ENCODE assay signal across 20 cellular contexts in genomic region chr12:48031135-48031960, GRCh38. TPM values are rescaled to one million over a fixed set of nuclear protein-coding genes. Genes with fewer than 3 reads are reported as not detected.
DNase-seq lines count a peak whose midpoint lies in the region; ATAC-seq, FAIRE-seq and TF ChIP-seq lines count a peak whose summit lies in the region.
"Had no signal": no experiment of that assay in that cellular context is flagged by ENCODE, and none has a peak within 500 bp of the region (broad histone marks: within the 10 kb centered on the region; RNA-seq: fewer than 3 reads in every experiment).

No MANE protein-coding gene starts in this region.

- H2AK5ac ChIP-seq in trophoblast cell (ENCODE audit: low read length), result no peak overlapping the region

- H3K27me3 ChIP-seq in mammary epithelial cell (ENCODE audit: insufficient read depth, low read length) (no peaks in the 10 kb centered on the region), K562 (ENCODE audit: control insufficient read depth in 2 of 2, insufficient read depth in 2 of 2, low read length in 2 of 2) (no peaks in the 10 kb centered on the region), trophoblast cell (ENCODE audit: insufficient read depth, low read length) (no peaks in the 10 kb centered on the region)
- no peaks in the 10 kb centered on the region for H3K27me3 ChIP-seq in CD8-positive, alpha-beta memory T cell (ENCODE audit: insufficient read depth, low read length, poor library complexity, severe bottlenecking)
- H3K27me3 ChIP-seq: BLaER1 treated with 17β-estradiol and CSF1 and Interleukin-3, amounts not matched to agents 10 nM and 100 nM had no signal

- H3K4me1 ChIP-seq in mammary epithelial cell (ENCODE audit: insufficient read depth, low read length) (peaks cover 21% of the 10 kb centered on the region), K562 (replicated peaks in 1 of 2; ENCODE audit: control insufficient read depth in 2 of 2, insufficient read depth in 2 of 2, low read length in 2 of 2) (peaks cover 8 to 17% of the 10 kb centered on the region in 2 experiments), trophoblast cell (ENCODE audit: control insufficient read depth in 1 of 2, insufficient read depth in 2 of 2, low read length in 2 of 2) (peaks cover 37 to 51% of the 10 kb centered on the region in 2 experiments)
- H3K4me1 ChIP-seq in CD8-positive, alpha-beta memory T cell (ENCODE audit: insufficient read depth, low read length), result no peaks in the 10 kb centered on the region

- H3K9ac ChIP-seq in mammary epithelial cell (ENCODE audit: insufficient read depth, low read length) (no peak overlapping the region), K562 (ENCODE audit: insufficient read depth in 1 of 2, low read depth in 2 of 2, low read length in 2 of 2) (no peak overlapping the region), trophoblast cell (ENCODE audit: low read length) (no peak overlapping the region)
- H3K9ac ChIP-seq: BLaER1 treated with 17β-estradiol and CSF1 and Interleukin-3, amounts not matched to agents 10 nM and 100 nM had no signal

- no peaks in the 10 kb centered on the region for H3K27me3 Mint-ChIP-seq in MCF 10A (ENCODE audit: insufficient read depth, unreplicated experiment)
- peaks cover 0 to 4% of the 10 kb centered on the region in 2 donors for H3K27me3 Mint-ChIP-seq in CD8-positive, alpha-beta memory T cell

- H3K36me3 ChIP-seq in mammary epithelial cell (ENCODE audit: insufficient read depth, low read length), result no peaks in the 10 kb centered on the region
- H3K36me3 ChIP-seq in K562 (ENCODE audit: control insufficient read depth, insufficient read depth, low read length), result no peaks in the 10 kb centered on the region
- H3K36me3 ChIP-seq in trophoblast cell (ENCODE audit: control insufficient read depth in 1 of 2, insufficient read depth in 2 of 2, low read length in 2 of 2), result no peaks in the 10 kb centered on the region
- no peaks in the 10 kb centered on the region for H3K36me3 ChIP-seq in CD8-positive, alpha-beta memory T cell (ENCODE audit: insufficient read depth, low read length)
- H3K36me3 ChIP-seq: BLaER1 treated with 17β-estradiol and CSF1 and Interleukin-3, amounts not matched to agents 10 nM and 100 nM had no signal

- peaks cover 36% of the 10 kb centered on the region for H3K79me1 ChIP-seq in trophoblast cell (ENCODE audit: low read length)

- H3K4me1 Mint-ChIP-seq in MCF 10A (ENCODE audit: insufficient read depth, unreplicated experiment), result no peaks in the 10 kb centered on the region
- H3K4me1 Mint-ChIP-seq in CD8-positive, alpha-beta memory T cell, result no peaks in the 10 kb centered on the region

- no peak overlapping the region for H3K27ac Mint-ChIP-seq in MCF 10A (ENCODE audit: low read depth, unreplicated experiment)
- no peak overlapping the region for H3K27ac Mint-ChIP-seq in CD8-positive, alpha-beta memory T cell

- H2BK5ac ChIP-seq in trophoblast cell (ENCODE audit: low read depth, low read length, poor library complexity), result peak overlapping the region; percentile 6

- H3K27ac ChIP-seq in mammary epithelial cell (ENCODE audit: insufficient read depth, low read depth, low read length), result no peak overlapping the region
- H3K27ac ChIP-seq in K562 (ENCODE audit: extremely low read depth, low read depth, low read length), result no peak overlapping the region
- H3K27ac ChIP-seq in trophoblast cell (ENCODE audit: low read depth, low read length), result peak overlapping the region; percentile 7
- H3K27ac ChIP-seq in CD8-positive, alpha-beta memory T cell (ENCODE audit: low read depth, low read length), result no peak overlapping the region
- H3K27ac ChIP-seq: BLaER1 treated with 17β-estradiol and CSF1 and Interleukin-3, amounts not matched to agents 10 nM and 100 nM had no signal

- intact Hi-C loops in mammary epithelial cell (cut with micrococcal nuclease), result no loop called here
- intact Hi-C loops in MCF 10A (cut with micrococcal nuclease), result no loop called here
- intact Hi-C loops in K562 (cut with micrococcal nuclease), result no loop called here

- WGBS in mammary epithelial cell (ENCODE audit: low coverage, missing lambda C conversion rate), result 23% methylated on average over 12 of the region's 12 CpGs
- WGBS in K562 (ENCODE audit: insufficient coverage, low coverage, missing lambda C conversion rate), result 45% methylated on average over 12 of the region's 12 CpGs
- no CpG with 5 or more reads among the region's 12 CpGs for WGBS in trophoblast cell (ENCODE audit: extremely low coverage, insufficient coverage, insufficient read length)

- CTCF ChIA-PET in mammary epithelial cell (lab: Charles Lee; ENCODE audit: low non-redundant PET), result no interaction called here
- CTCF ChIA-PET in MCF 10A (lab: Yijun Ruan, JAX), result interaction anchor here (0.6 kb wide), 1 partner anchor 26 kb away, joined by 3 read pairs; no protein-coding TSS in a partner anchor
- CTCF ChIA-PET in K562 (lab: Yijun Ruan, JAX; ENCODE audit: low intra/inter-chr PET ratio), result no interaction called here
- CTCF ChIA-PET in CD8-positive, alpha-beta memory T cell (lab: Charles Lee), result no interaction called here

- TF ChIP-seq CTCF in mammary epithelial cell (conservative IDR thresholded peaks at IDR 0.05 in 1 of 2, IDR thresholded peaks at IDR 0.05 in 1 of 2; ENCODE audit: extremely low read depth in 1 of 2, insufficient read depth in 1 of 2, low read depth in 1 of 2, low read length in 2 of 2) (peak in 1 of 2 donors; percentile 20), MCF 10A (IDR thresholded peaks at IDR 0.05; ENCODE audit: unreplicated experiment) (no peak), K562 (IDR thresholded peaks at IDR 0.05 in 2 of 3, conservative IDR thresholded peaks at IDR 0.05 in 1 of 3; ENCODE audit: insufficient read depth in 2 of 3, low read depth in 1 of 3, low read length in 3 of 3) (0 out of 6 replicates have a peak, but pooled peaks of 1 of the 3 experiments have one; percentile 18)

- no peak overlapping the region for H4K91ac ChIP-seq in trophoblast cell (ENCODE audit: low read depth, low read length)

- H3K9me1 ChIP-seq in K562 (ENCODE audit: control insufficient read depth, insufficient read depth, low read length), result no peaks in the 10 kb centered on the region

- no peaks in the 10 kb centered on the region for H3K9me3 ChIP-seq in mammary epithelial cell (replicated peaks; ENCODE audit: insufficient read depth, low read length)
- H3K9me3 ChIP-seq in K562 (replicated peaks; ENCODE audit: control insufficient read depth, insufficient read depth, low read depth, low read length), result no peaks in the 10 kb centered on the region
- no peaks in the 10 kb centered on the region for H3K9me3 ChIP-seq in trophoblast cell (ENCODE audit: insufficient read depth, low read depth, low read length)
- no peaks in the 10 kb centered on the region for H3K9me3 ChIP-seq in CD8-positive, alpha-beta memory T cell (ENCODE audit: low read length)
- H3K9me3 ChIP-seq: BLaER1 treated with 17β-estradiol and CSF1 and Interleukin-3, amounts not matched to agents 10 nM and 100 nM had no signal

- no peaks in the 10 kb centered on the region for H3K79me2 ChIP-seq in mammary epithelial cell (ENCODE audit: insufficient read depth, low read length)
- no peaks in the 10 kb centered on the region for H3K79me2 ChIP-seq in K562 (ENCODE audit: control insufficient read depth, insufficient read depth, low read length)
- H3K79me2 ChIP-seq in trophoblast cell (ENCODE audit: control insufficient read depth, insufficient read depth, low read length, poor library complexity), result peaks cover 4% of the 10 kb centered on the region

- H2AFZ ChIP-seq in mammary epithelial cell (ENCODE audit: low read depth, low read length) (peak overlapping the region; percentile 51), K562 (ENCODE audit: low read depth, low read length) (no peak overlapping the region), trophoblast cell (ENCODE audit: insufficient read depth, low read length, poor library complexity) (no peak overlapping the region)

- no peak overlapping the region for H3K23ac ChIP-seq in trophoblast cell (ENCODE audit: low read length)

- DNase-seq in mammary epithelial cell (peak; percentile 61), MCF 10A (ENCODE audit: unreplicated experiment) (no peak), K562 (ENCODE audit: extremely low read depth in 1 of 4, low spot score in 3 of 4) (no peak), iPS DF 19.7 (ENCODE audit: low read depth, low spot score) (peak; percentile 28), trophoblast cell (no peak), cortex of kidney (lab: John Stamatoyannopoulos, UW) (no peak)
- no peak for DNase-seq in CD8-positive, alpha-beta memory T cell
- DNase-seq: 8988T, COR-L47, DMS153, EL, Karpas-422, NCI-H1417, NCI-H2081, NCI-H2227 treated with DMSO at 0.1 percent for 48 hours, NCI-H526 treated with DMSO at 0.1 percent for 48 hours, Right ventricle myocardium superior had no signal

- FAIRE-seq in K562 (lab: Jason Lieb, UNC), result no peak

- H3K14ac ChIP-seq in trophoblast cell (ENCODE audit: low read length), result no peak overlapping the region

- H3K4me3 Mint-ChIP-seq in MCF 10A (ENCODE audit: unreplicated experiment), result no peak overlapping the region
- no peak overlapping the region for H3K4me3 Mint-ChIP-seq in CD8-positive, alpha-beta memory T cell

- H3K4me2 ChIP-seq in mammary epithelial cell (ENCODE audit: insufficient read depth, low read depth, low read length) (peak overlapping the region; percentile 13), K562 (ENCODE audit: insufficient read depth, low read length) (no peak overlapping the region), trophoblast cell (ENCODE audit: low read length) (no peak overlapping the region)

- peak overlapping the region; percentile 42 for H2BK12ac ChIP-seq in trophoblast cell (ENCODE audit: low read length)

- ATAC-seq in K562 (peak; percentile 54), GM18858 (IDR thresholded peaks at IDR 0.05; ENCODE audit: unreplicated experiment) (no peak)
- ATAC-seq: HCT116 had no signal

- BruUV-seq in mammary epithelial cell (replicated peaks; lab: Mats Ljungman, UMichigan) (no TSS peak), MCF 10A (replicated peaks; lab: Mats Ljungman, UMichigan) (no TSS peak), K562 (replicated peaks; lab: Mats Ljungman, UMichigan) (no TSS peak)

- H3K36me3 Mint-ChIP-seq in MCF 10A (ENCODE audit: insufficient read depth, unreplicated experiment), result no peaks in the 10 kb centered on the region
- no peaks in the 10 kb centered on the region for H3K36me3 Mint-ChIP-seq in CD8-positive, alpha-beta memory T cell

- no peaks in the 10 kb centered on the region for H3K9me3 Mint-ChIP-seq in MCF 10A (ENCODE audit: unreplicated experiment)
- no peaks in the 10 kb centered on the region for H3K9me3 Mint-ChIP-seq in CD8-positive, alpha-beta memory T cell

- no peak for TF ChIP-seq RAD21 in K562 (CRISPR knock-in tag; conservative IDR thresholded peaks at IDR 0.05 in 1 of 2, IDR thresholded peaks at IDR 0.05 in 1 of 2)

- in situ Hi-C loops in mammary epithelial cell (cut with MboI; ENCODE audit: low sequenced_read_pairs in 2 of 2), result no loop called here
- in situ Hi-C loops in K562 (cut with MboI), result no loop called here

- H4K12ac ChIP-seq in trophoblast cell (ENCODE audit: low read depth, low read length), result no peak overlapping the region

- no peak overlapping the region for H3K18ac ChIP-seq in trophoblast cell (ENCODE audit: low read length)

- POLR2A ChIA-PET in MCF 10A (lab: Yijun Ruan, JAX), result no interaction called here
- POLR2A ChIA-PET in K562 (lab: Yijun Ruan, JAX), result no interaction called here
- POLR2A ChIA-PET in CD8-positive, alpha-beta memory T cell (lab: Charles Lee), result no interaction called here

- dilution Hi-C loops in mammary epithelial cell (cut with HindIII; ENCODE audit: low sequenced_read_pairs), result loop anchor here (5.0 kb wide), 1 partner anchor 44 kb away; no protein-coding TSS in a partner anchor

- no peak overlapping the region for H2BK120ac ChIP-seq in trophoblast cell (ENCODE audit: insufficient read depth, low read length, poor library complexity)

- no peak overlapping the region for H3K4ac ChIP-seq in trophoblast cell (ENCODE audit: low read depth, low read length)

- no peak for TF ChIP-seq EP300 in K562 (IDR thresholded peaks at IDR 0.05; ENCODE audit: low read length)

- no peak overlapping the region for H3K4me3 ChIP-seq in mammary epithelial cell (replicated peaks in 1 of 3; ENCODE audit: insufficient read depth in 1 of 3, low read depth in 2 of 3, low read length in 3 of 3)
- no peak overlapping the region for H3K4me3 ChIP-seq in K562
- no peak overlapping the region for H3K4me3 ChIP-seq in trophoblast cell (ENCODE audit: low read depth, low read length)
- H3K4me3 ChIP-seq in CD8-positive, alpha-beta memory T cell (ENCODE audit: low read length), result no peak overlapping the region
- H3K4me3 ChIP-seq: BLaER1 treated with 17β-estradiol and CSF1 and Interleukin-3, amounts not matched to agents 10 nM and 100 nM had no signal

- H4K20me1 ChIP-seq in mammary epithelial cell (ENCODE audit: insufficient read depth, low read length), result no peaks in the 10 kb centered on the region
- H4K20me1 ChIP-seq in K562 (replicated peaks; ENCODE audit: control insufficient read depth, insufficient read depth, low read length), result no peaks in the 10 kb centered on the region
- H4K20me1 ChIP-seq: BLaER1 treated with 17β-estradiol and CSF1 and Interleukin-3, amounts not matched to agents 10 nM and 100 nM had no signal

- no peak overlapping the region for H4K8ac ChIP-seq in trophoblast cell (ENCODE audit: low read depth, low read length)

- no peak for TF ChIP-seq POLR2A in K562 (conservative IDR thresholded peaks at IDR 0.05)

RNA-seq across cellular contexts. Expression of gene COL2A1, which starts 27.1 kb away (rescaled TPM):
- total RNA-seq in mammary epithelial cell (1 to 10 TPM in 1 of 2 donors, under 1 TPM in 1; 0.61 to 7.7 TPM), MCF 10A (2022) (0.12 TPM in 1 of 2 replicates, not detected in the other), K562 (2014; rRNA removed) (not detected in 2 replicates), K562 (2014; rRNA removed; fragmentation: Illumina TruSeq; extraction: Trizol) (not detected in 2 replicates), K562 (2015; rRNA removed; fragmentation: Illumina TruSeq; extraction: Trizol) (not detected in 2 replicates), K562 (2021) (not detected in 2 replicates)
- polyA plus RNA-seq in mammary epithelial cell (0.78 TPM), K562 (2011; rRNA removed) (0.01 TPM in 1 of 2 replicates, not detected in the other), K562 (2014; fragmentation: Illumina TruSeq; extraction: Trizol) (not detected in 2 replicates), K562 (2014; fragmentation: Nextera tagmentation; extraction: Ambion mirVana) (not detected), K562 (2014; rRNA removed) (0.46 TPM in 1 of 2 replicates, not detected in the other)
- not detected for polyA minus RNA-seq in mammary epithelial cell
- not detected in 2 replicates for total RNA-seq in K562 (2011; cell fraction: chromatin; rRNA removed; ENCODE audit: low replicate concordance)
- total RNA-seq in K562 (2011; cell fraction: nucleolus; rRNA removed), result not detected in 2 replicates
- not detected in 2 replicates for total RNA-seq in K562 (2011; cell fraction: nucleoplasm; rRNA removed)
- not detected in 2 replicates for polyA plus RNA-seq in K562 (2011; cell fraction: cytosol; rRNA removed)
- polyA plus RNA-seq in K562 (2011; cell fraction: nucleus; rRNA removed), result 0.04 and 0.10 TPM in 2 replicates
- 0.03 TPM in 1 of 2 replicates, not detected in the other for polyA plus RNA-seq in K562 (2012)
- not detected in 2 replicates for polyA minus RNA-seq in K562 (2011; rRNA and poly(A)+ RNA removed)
- not detected in 2 replicates for polyA minus RNA-seq in K562 (2011; cell fraction: cytosol; rRNA and poly(A)+ RNA removed)
- polyA minus RNA-seq in K562 (2011; cell fraction: nucleus; rRNA and poly(A)+ RNA removed), result not detected in 2 replicates
- polyA plus RNA-seq in trophoblast cell (2013), result 72.0 and 81.5 TPM in 2 replicates
- not detected for total RNA-seq in CD8-positive, alpha-beta memory T cell
- not detected for polyA plus RNA-seq in CD8-positive, alpha-beta memory T cell
- total RNA-seq: Right ventricle myocardium superior had no signal

Comparison
In these comparisons a context has a peak if more than half of its experiments do, and no peak if none do; other contexts are left out.
1. DNase-seq: peak in mammary epithelial cell (single experiment) and iPS DF 19.7 (single experiment); none in MCF 10A (single experiment), K562 (0 of 4), trophoblast cell (0 of 2), CD8-positive, alpha-beta memory T cell (0 of 5) and cortex of kidney (single experiment).